In genomic region chr9:22010881-22011625, GRCh38 we compare ENCODE assay signal across 14 cellular contexts. TPM values are rescaled to one million over a fixed set of nuclear protein-coding genes. Genes with fewer than 3 reads are reported as not detected.
DNase-seq lines count a peak whose midpoint lies in the region; ATAC-seq and TF ChIP-seq lines count a peak whose summit lies in the region.
"Had no signal": no experiment of that assay in that cellular context is flagged by ENCODE, and none has a peak within 500 bp of the region (broad histone marks: within the 10 kb centered on the region; RNA-seq: fewer than 3 reads in every experiment).

No MANE protein-coding gene starts in this region.

- peaks cover 0 to under 1% (median 0%) of the 10 kb centered on the region in 6 donors for H3K36me3 ChIP-seq in spleen
- H3K36me3 ChIP-seq in gastroesophageal sphincter, result no peaks in the 10 kb centered on the region
- H3K36me3 ChIP-seq: left ventricle myocardium inferior, tibial nerve had no signal

- no peak overlapping the region for H3K4me3 ChIP-seq in fibroblast of the aortic adventitia (ENCODE audit: low read depth, low read length)
- no peak overlapping the region for H3K4me3 ChIP-seq in spleen
- no peak overlapping the region for H3K4me3 ChIP-seq in gastroesophageal sphincter
- H3K4me3 ChIP-seq: left ventricle myocardium inferior, tibial nerve had no signal

- ATAC-seq in WTC11 (no peak), GM21737 (IDR thresholded peaks at IDR 0.05; ENCODE audit: unreplicated experiment) (no peak), gastroesophageal sphincter (no peak)
- ATAC-seq: activated naive CD4-positive, alpha-beta T cell treated with anti-CD3 and anti-CD28 coated beads, Interleukin-2, amount 50 U/mL, for 72 hours; T-cell had no signal

- H3K27me3 Mint-ChIP-seq in activated naive CD4-positive, alpha-beta T cell treated with anti-CD3 and anti-CD28 coated beads for 36 hours (ENCODE audit: low read depth), result peaks cover 41% of the 10 kb centered on the region
- H3K27me3 Mint-ChIP-seq in WTC11 (ENCODE audit: low read depth), result peaks cover 72% of the 10 kb centered on the region

- H3K9me3 ChIP-seq in spleen (no peaks in the 10 kb centered on the region), gastroesophageal sphincter (no peaks in the 10 kb centered on the region)
- H3K9me3 ChIP-seq: tibial nerve had no signal

- DNase-seq in activated naive CD4-positive, alpha-beta T cell treated with anti-CD3 and anti-CD28 coated beads for 36 hours, result peak; percentile 40
- no peak for DNase-seq in activated naive CD4-positive, alpha-beta T cell (lab: John Stamatoyannopoulos, UW)
- DNase-seq in WTC11 (ENCODE audit: low spot score) (peak; percentile 75), fibroblast of the aortic adventitia (ENCODE audit: low read depth) (peak; percentile 57), spleen (peak; percentile 52), HK-2 (ENCODE audit: unreplicated experiment) (no peak)
- DNase-seq: left ventricle myocardium inferior; stimulated activated CD4-positive, alpha-beta T cell treated with anti-CD3 and anti-CD28 coated beads, Interleukin-12 subunit alpha, Interleukin-12 subunit beta, amount 100 ng/mL, for 4 hours; T-cell had no signal

- H3K27ac Mint-ChIP-seq in activated naive CD4-positive, alpha-beta T cell treated with anti-CD3 and anti-CD28 coated beads for 36 hours, result no peak overlapping the region
- no peak overlapping the region for H3K27ac Mint-ChIP-seq in WTC11
- H3K27ac Mint-ChIP-seq: activated naive CD4-positive, alpha-beta T cell treated with anti-CD3 and anti-CD28 coated beads, Interleukin-2, amount 50 U/mL, for 72 hours; dendritic cell treated with granulocyte-macrophage colony-stimulating factor and Interleukin-4, amounts not matched to agents 40 ng/mL and 50 ng/mL, for 4 days; T-cell had no signal

- no peak for TF ChIP-seq EP300 in gastroesophageal sphincter (IDR thresholded peaks at IDR 0.05)

- peaks cover 8% of the 10 kb centered on the region for H3K4me1 Mint-ChIP-seq in activated naive CD4-positive, alpha-beta T cell treated with anti-CD3 and anti-CD28 coated beads for 36 hours (ENCODE audit: low read depth)
- H3K4me1 Mint-ChIP-seq in WTC11, result peaks cover 12% of the 10 kb centered on the region

- TF ChIP-seq CTCF in WTC11 (IDR thresholded peaks at IDR 0.05) (no peak), fibroblast of the aortic adventitia (IDR thresholded peaks at IDR 0.05; ENCODE audit: insufficient read depth, low read length) (no peak), spleen (IDR thresholded peaks at IDR 0.05 in 8 of 11, conservative IDR thresholded peaks at IDR 0.05 in 3 of 11) (no peak), gastroesophageal sphincter (IDR thresholded peaks at IDR 0.05) (no peak)

- H3K27ac ChIP-seq in spleen, result no peak overlapping the region
- H3K27ac ChIP-seq in gastroesophageal sphincter, result no peak overlapping the region
- H3K27ac ChIP-seq: left ventricle myocardium inferior, tibial nerve had no signal

- H3K36me3 Mint-ChIP-seq in activated naive CD4-positive, alpha-beta T cell treated with anti-CD3 and anti-CD28 coated beads for 36 hours (ENCODE audit: low read depth), result no peaks in the 10 kb centered on the region
- no peaks in the 10 kb centered on the region for H3K36me3 Mint-ChIP-seq in WTC11
- H3K36me3 Mint-ChIP-seq: activated naive CD4-positive, alpha-beta T cell treated with anti-CD3 and anti-CD28 coated beads, Interleukin-2, amount 50 U/mL, for 72 hours; T-cell had no signal

- H3K4me3 Mint-ChIP-seq in activated naive CD4-positive, alpha-beta T cell treated with anti-CD3 and anti-CD28 coated beads for 36 hours, result no peak overlapping the region
- H3K4me3 Mint-ChIP-seq in WTC11, result no peak overlapping the region
- H3K4me3 Mint-ChIP-seq: dendritic cell treated with granulocyte-macrophage colony-stimulating factor and Interleukin-4, amounts not matched to agents 40 ng/mL and 50 ng/mL, for 4 days; T-cell had no signal

- TF ChIP-seq POLR2A in spleen (IDR thresholded peaks at IDR 0.05) (no peak), gastroesophageal sphincter (IDR thresholded peaks at IDR 0.05) (no peak)

- peaks cover 5 to 37% (median 19%) of the 10 kb centered on the region in 6 donors for H3K4me1 ChIP-seq in spleen
- H3K4me1 ChIP-seq in gastroesophageal sphincter, result peaks cover 3 to 15% (median 3%) of the 10 kb centered on the region in 3 donors

- peaks cover under 1% of the 10 kb centered on the region for H3K9me3 Mint-ChIP-seq in activated naive CD4-positive, alpha-beta T cell treated with anti-CD3 and anti-CD28 coated beads for 36 hours
- no peaks in the 10 kb centered on the region for H3K9me3 Mint-ChIP-seq in WTC11
- H3K9me3 Mint-ChIP-seq: dendritic cell treated with granulocyte-macrophage colony-stimulating factor and Interleukin-4, amounts not matched to agents 40 ng/mL and 50 ng/mL, for 4 days; T-cell had no signal

- intact Hi-C loops in activated naive CD4-positive, alpha-beta T cell treated with anti-CD3 and anti-CD28 coated beads for 36 hours (cut with micrococcal nuclease), result no loop called here
- intact Hi-C loops in spleen (cut with DNase I; ENCODE audit: low total_unique reads), result no loop called here

- POLR2A ChIA-PET in WTC11 (lab: Charles Lee), result interaction anchor here (0.6 kb wide), 2 partner anchors 101 to 152 kb away, joined by 3 read pairs; no protein-coding TSS in a partner anchor

- CTCF ChIA-PET in activated naive CD4-positive, alpha-beta T cell treated with anti-CD3 and anti-CD28 coated beads for 36 hours (lab: Charles Lee), result interaction anchor here (0.8 to 1.8 kb wide), 10 partner anchors 8 to 199 kb away, joined by 3 to 8 read pairs (median 3); no protein-coding TSS in a partner anchor
- CTCF ChIA-PET in WTC11 (lab: Charles Lee), result interaction anchor here (0.6 to 1.8 kb wide), 6 partner anchors 15 to 233 kb away, joined by 3 to 16 read pairs (median 4); no protein-coding TSS in a partner anchor

- H3K27me3 ChIP-seq in spleen (replicated peaks in 1 of 7) (peaks cover 4 to 58% (median 18%) of the 10 kb centered on the region in 7 donors), gastroesophageal sphincter (peaks cover 14% of the 10 kb centered on the region)

- WGBS in spleen, 5 donors, result 23 to 26% (median 26%) methylated on average over 13 of the region's 13 CpGs
- 13 to 27% methylated on average over 13 of the region's 13 CpGs for WGBS in gastroesophageal sphincter (ENCODE audit: low coverage in 1 of 2), 2 donors

TF ChIP-seq in WTC11, 78 proteins besides CTCF, POLR2A, EP300 and RAD21:
- TF ChIP-seq, protein P1, sequence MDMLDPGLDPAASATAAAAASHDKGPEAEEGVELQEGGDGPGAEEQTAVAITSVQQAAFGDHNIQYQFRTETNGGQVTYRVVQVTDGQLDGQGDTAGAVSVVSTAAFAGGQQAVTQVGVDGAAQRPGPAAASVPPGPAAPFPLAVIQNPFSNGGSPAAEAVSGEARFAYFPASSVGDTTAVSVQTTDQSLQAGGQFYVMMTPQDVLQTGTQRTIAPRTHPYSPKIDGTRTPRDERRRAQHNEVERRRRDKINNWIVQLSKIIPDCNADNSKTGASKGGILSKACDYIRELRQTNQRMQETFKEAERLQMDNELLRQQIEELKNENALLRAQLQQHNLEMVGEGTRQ (CRISPR knock-in tag; IDR thresholded peaks at IDR 0.05), result no peak
- TF ChIP-seq FOXP4 (CRISPR knock-in tag; IDR thresholded peaks at IDR 0.05), result 0 out of 2 replicates have a peak, but pooled peaks have one; percentile 56
- 0 out of 2 replicates have a peak, but pooled peaks have one; percentile 26 for TF ChIP-seq FOXK1 (CRISPR knock-in tag; IDR thresholded peaks at IDR 0.05)

RNA-seq across cellular contexts. Expression of gene CDKN2B, which starts 1.9 kb away (rescaled TPM):
- total RNA-seq in activated naive CD4-positive, alpha-beta T cell treated with anti-CD3 and anti-CD28 coated beads for 36 hours, result not detected
- 0.13 to 0.73 TPM (median 0.46 TPM) in 3 replicates for total RNA-seq in WTC11 (2021)
- 16.0 and 35.8 TPM in 2 replicates for total RNA-seq in fibroblast of the aortic adventitia (ENCODE audit: low replicate concordance)
- total RNA-seq in spleen, result 10 to 100 TPM in 5 of 7 donors, 1 to 10 TPM in 2; 6.9 to 25.7 (median 12.7) TPM
- 1 to 10 TPM; 1.5 to 4.4 (median 1.6) TPM for polyA plus RNA-seq in spleen
- 10 to 100 TPM in 1 of 4 donors, 1 to 10 TPM in 3; 6.2 to 21.6 (median 9.3) TPM for total RNA-seq in gastroesophageal sphincter

RNA-seq across cellular contexts. Expression of gene CDKN2B-AS1, which starts 16.5 kb away (rescaled TPM):
- total RNA-seq in activated naive CD4-positive, alpha-beta T cell treated with anti-CD3 and anti-CD28 coated beads for 36 hours, result under 1 TPM in 1 of 2 experiments, not detected in 1; 0.24 TPM
- total RNA-seq in WTC11 (2021) (0.21 to 0.24 TPM in 2 of 3 replicates, not detected in the other), fibroblast of the aortic adventitia (ENCODE audit: low replicate concordance) (6.4 and 12.9 TPM in 2 replicates), spleen (1 to 10 TPM; 2.1 to 6.6 (median 3.1) TPM), gastroesophageal sphincter (1 to 10 TPM in 1 of 4 donors, under 1 TPM in 2, not detected in 1; 0.42 to 3.9 (median 0.69) TPM)
- 1 to 10 TPM in 2 of 3 donors, under 1 TPM in 1; 0.90 to 1.9 (median 1.0) TPM for polyA plus RNA-seq in spleen

RNA-seq across cellular contexts. Expression of gene CDKN2A, which starts 16.9 kb away (rescaled TPM):
- under 1 TPM; 0.57 to 0.89 TPM for total RNA-seq in activated naive CD4-positive, alpha-beta T cell treated with anti-CD3 and anti-CD28 coated beads for 36 hours
- total RNA-seq in WTC11 (2021), result 0.50 to 0.57 TPM (median 0.57 TPM) in 3 replicates
- 21.8 and 59.9 TPM in 2 replicates for total RNA-seq in fibroblast of the aortic adventitia (ENCODE audit: low replicate concordance)
- 10 to 100 TPM in 2 of 7 donors, 1 to 10 TPM in 5; 2.3 to 19.7 (median 7.5) TPM for total RNA-seq in spleen
- 10 to 100 TPM in 1 of 3 donors, 1 to 10 TPM in 2; 4.0 to 10.2 (median 4.6) TPM for polyA plus RNA-seq in spleen
- 1 to 10 TPM in 2 of 4 donors, under 1 TPM in 1, not detected in 1; 0.94 to 9.7 (median 2.7) TPM for total RNA-seq in gastroesophageal sphincter

Comparison
In these comparisons a context has a peak if more than half of its experiments do, and no peak if none do; other contexts are left out.
1. DNase-seq: peak in activated naive CD4-positive, alpha-beta T cell treated with anti-CD3 and anti-CD28 coated beads for 36 hours (single experiment), WTC11 (single experiment), fibroblast of the aortic adventitia (single experiment) and spleen (single experiment); none in activated naive CD4-positive, alpha-beta T cell (0 of 4) and HK-2 (single experiment).